In the genomic region with DNA sequence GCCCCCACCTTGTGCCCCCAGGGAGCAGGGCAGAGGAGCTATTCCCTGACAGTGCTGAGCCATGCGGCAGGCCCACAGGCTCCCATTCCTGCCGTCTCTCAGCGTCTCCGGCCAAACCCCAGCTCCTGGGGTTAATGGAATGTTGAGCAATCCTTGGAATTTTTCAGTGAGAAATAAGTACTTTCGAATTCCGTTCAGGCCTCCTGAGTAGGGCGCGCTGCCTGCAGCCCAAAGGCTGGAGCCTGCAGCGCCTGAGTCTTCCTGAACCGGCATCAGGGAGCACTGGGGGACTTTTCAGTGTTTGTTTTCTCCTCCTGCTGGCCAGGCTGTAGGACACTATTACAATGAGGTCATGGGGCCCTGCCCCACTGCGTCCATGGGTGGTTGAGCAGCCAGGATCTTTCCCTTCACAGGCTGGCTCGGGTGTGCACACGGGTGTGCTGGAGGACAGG, we compare ENCODE assay signal across 10 cellular contexts. TPM values are rescaled to one million over a fixed set of nuclear protein-coding genes. Genes with fewer than 3 reads are reported as not detected.
DNase-seq lines count a peak whose midpoint lies in the region; ATAC-seq and TF ChIP-seq lines count a peak whose summit lies in the region.
"Had no signal": no experiment of that assay in that cellular context is flagged by ENCODE, and none has a peak within 500 bp of the region (broad histone marks: within the 10 kb centered on the region; RNA-seq: fewer than 3 reads in every experiment).

No MANE protein-coding gene starts in this region.

- H3K9me3 Mint-ChIP-seq in activated CD8-positive, alpha-beta T cell treated with anti-CD3 and anti-CD28 coated beads, Interleukin-2, amount 10 ng/mL, durations not matched to agents 7 days and 5 days (ENCODE audit: insufficient read depth), result no peaks in the 10 kb centered on the region
- H3K9me3 Mint-ChIP-seq: IgD-negative memory B cell, memory B cell had no signal

- DNase-seq in HS-27A (ENCODE audit: low read depth) (peak; percentile 92), left lung (peak; percentile 65 to 78), superior temporal gyrus (ENCODE audit: extremely low spot score) (peak; percentile 73), NCI-H345 (lab: John Stamatoyannopoulos, UW) (no peak), NCI-H146 (lab: John Stamatoyannopoulos, UW) (no peak)
- DNase-seq in activated CD8-positive, alpha-beta T cell treated with anti-CD3 and anti-CD28 coated beads, Interleukin-2, amount 10 ng/mL, durations not matched to agents 7 days and 5 days, result no peak

- H3K4me1 ChIP-seq in left lung, result peaks cover 25 to 35% of the 10 kb centered on the region in 2 donors

- H3K4me1 Mint-ChIP-seq in activated CD8-positive, alpha-beta T cell treated with anti-CD3 and anti-CD28 coated beads, Interleukin-2, amount 10 ng/mL, durations not matched to agents 7 days and 5 days (ENCODE audit: low read depth), result peaks cover 10% of the 10 kb centered on the region

- peak; percentile 90 for ATAC-seq in left lung
- no peak for ATAC-seq in activated CD4-positive, CD25-positive, alpha-beta regulatory T cell treated with anti-CD3 and anti-CD28 coated beads, Interleukin-2, amount 50 U/mL, for 24 hours
- ATAC-seq in activated CD8-positive, alpha-beta T cell treated with anti-CD3 and anti-CD28 coated beads, Interleukin-2, amount 10 ng/mL, durations not matched to agents 7 days and 5 days, result no peak

- POLR2A ChIA-PET in activated CD8-positive, alpha-beta T cell treated with anti-CD3 and anti-CD28 coated beads, Interleukin-2, amount 10 ng/mL, durations not matched to agents 7 days and 5 days (lab: Charles Lee), result no interaction called here

- no peaks in the 10 kb centered on the region for H3K27me3 ChIP-seq in left lung

- H3K27ac ChIP-seq in cingulate gyrus (ENCODE audit: low read depth, low read length) (peak overlapping the region; percentile 96), left lung (peak overlapping the region; percentile 83 to 84)

- no peak overlapping the region for H3K4me3 ChIP-seq in left lung

- no peak overlapping the region for H3K4me3 Mint-ChIP-seq in activated CD8-positive, alpha-beta T cell treated with anti-CD3 and anti-CD28 coated beads, Interleukin-2, amount 10 ng/mL, durations not matched to agents 7 days and 5 days
- H3K4me3 Mint-ChIP-seq: memory B cell had no signal

- TF ChIP-seq CTCF in left lung (IDR thresholded peaks at IDR 0.05), result peak in 1 of 2 donors; percentile 13

- peaks cover 15% of the 10 kb centered on the region for H3K27me3 Mint-ChIP-seq in activated CD8-positive, alpha-beta T cell treated with anti-CD3 and anti-CD28 coated beads, Interleukin-2, amount 10 ng/mL, durations not matched to agents 7 days and 5 days (ENCODE audit: low read depth)

- CTCF ChIA-PET in activated CD8-positive, alpha-beta T cell treated with anti-CD3 and anti-CD28 coated beads, Interleukin-2, amount 10 ng/mL, durations not matched to agents 7 days and 5 days (lab: Charles Lee), result interaction anchor here (2.2 kb wide), 1 partner anchor 107 kb away, joined by 7 read pairs; the partner anchor contains the start of gene AHCYL1

- intact Hi-C loops in left lung (cut with DNase I), result no loop called here

- H3K27ac Mint-ChIP-seq in activated CD8-positive, alpha-beta T cell treated with anti-CD3 and anti-CD28 coated beads, Interleukin-2, amount 10 ng/mL, durations not matched to agents 7 days and 5 days, result no peak overlapping the region
- H3K27ac Mint-ChIP-seq: IgD-negative memory B cell, memory B cell had no signal

- H3K9me3 ChIP-seq in left lung, result no peaks in the 10 kb centered on the region

- H3K36me3 Mint-ChIP-seq in activated CD8-positive, alpha-beta T cell treated with anti-CD3 and anti-CD28 coated beads, Interleukin-2, amount 10 ng/mL, durations not matched to agents 7 days and 5 days (ENCODE audit: low read depth), result no peaks in the 10 kb centered on the region
- H3K36me3 Mint-ChIP-seq: memory B cell had no signal

- no peaks in the 10 kb centered on the region for H3K36me3 ChIP-seq in left lung

RNA-seq across cellular contexts. Expression of gene CSF1, which starts 33.3 kb away (rescaled TPM):
- 10 to 100 TPM; 45.7 to 68.0 TPM for total RNA-seq in left lung
- 10 to 100 TPM; 40.3 to 41.1 TPM for total RNA-seq in activated CD8-positive, alpha-beta T cell treated with anti-CD3 and anti-CD28 coated beads, Interleukin-2, amount 10 ng/mL, durations not matched to agents 7 days and 5 days

Comparison
In these comparisons a context has a peak if more than half of its experiments do, and no peak if none do; other contexts are left out.
1. DNase-seq: peak in HS-27A (single experiment), left lung (2 of 2) and superior temporal gyrus (single experiment); none in NCI-H345 (single experiment), NCI-H146 (single experiment) and activated CD8-positive, alpha-beta T cell treated with anti-CD3 and anti-CD28 coated beads, Interleukin-2, amount 10 ng/mL, durations not matched to agents 7 days and 5 days (single experiment).